In genomic region chr9:89038354-89039091, GRCh38 we compare ENCODE assay signal across 12 cellular contexts. TPM values are rescaled to one million over a fixed set of nuclear protein-coding genes. Genes with fewer than 3 reads are reported as not detected.
DNase-seq lines count a peak whose midpoint lies in the region; ATAC-seq and TF ChIP-seq lines count a peak whose summit lies in the region.
"Had no signal": no experiment of that assay in that cellular context is flagged by ENCODE, and none has a peak within 500 bp of the region (broad histone marks: within the 10 kb centered on the region; RNA-seq: fewer than 3 reads in every experiment).

No MANE protein-coding gene starts in this region.

- H3K27me3 ChIP-seq in upper lobe of left lung, result no peaks in the 10 kb centered on the region

- DNase-seq in M059J (ENCODE audit: low read depth) (peak; percentile 80), cerebellum (ENCODE audit: low spot score) (peak; percentile 11), inferior parietal cortex (ENCODE audit: extremely low spot score) (peak; percentile 84), upper lobe of left lung (no peak), SW480 (ENCODE audit: low spot score) (no peak), NOMO-1 (lab: John Stamatoyannopoulos, UW; ENCODE audit: unreplicated experiment in 2 of 2) (no peak), NCI-H2107 treated with DMSO at 0.1 percent for 48 hours (lab: John Stamatoyannopoulos, UW; ENCODE audit: unreplicated experiment) (no peak)
- no peak for DNase-seq in activated CD4-positive, alpha-beta T cell treated with anti-CD3 and anti-CD28 coated beads for 36 hours
- DNase-seq: activated CD8-positive, alpha-beta T cell treated with anti-CD3 and anti-CD28 coated beads, Interleukin-2, amount 10 ng/mL, durations not matched to agents 7 days and 5 days; NCI-H187 treated with DMSO at 0.1 percent for 48 hours; SHP77 treated with DMSO at 0.1 percent for 48 hours had no signal

- CTCF ChIA-PET in activated CD4-positive, alpha-beta T cell treated with anti-CD3 and anti-CD28 coated beads for 36 hours (lab: Charles Lee), result no interaction called here

- H3K36me3 ChIP-seq in upper lobe of left lung, result no peaks in the 10 kb centered on the region
- H3K36me3 ChIP-seq: neutrophil had no signal

- peaks cover 22% of the 10 kb centered on the region for H3K27me3 Mint-ChIP-seq in activated CD4-positive, alpha-beta T cell treated with anti-CD3 and anti-CD28 coated beads for 36 hours

- intact Hi-C loops in activated CD4-positive, alpha-beta T cell treated with anti-CD3 and anti-CD28 coated beads for 36 hours (cut with DNase I, micrococcal nuclease), result no loop called here

- no peak for TF ChIP-seq CTCF in upper lobe of left lung (IDR thresholded peaks at IDR 0.05)

- no peak overlapping the region for H3K4me3 ChIP-seq in upper lobe of left lung

- no peak for TF ChIP-seq EP300 in upper lobe of left lung (IDR thresholded peaks at IDR 0.05)

- H3K4me1 ChIP-seq in upper lobe of left lung, result peaks cover 0 to 7% (median 3%) of the 10 kb centered on the region in 4 donors

- H3K4me3 Mint-ChIP-seq in activated CD4-positive, alpha-beta T cell treated with anti-CD3 and anti-CD28 coated beads for 36 hours, result no peak overlapping the region
- H3K4me3 Mint-ChIP-seq: activated CD8-positive, alpha-beta T cell treated with anti-CD3 and anti-CD28 coated beads, Interleukin-2, amount 10 ng/mL, durations not matched to agents 7 days and 5 days had no signal

- TF ChIP-seq POLR2A in upper lobe of left lung (IDR thresholded peaks at IDR 0.05), result no peak

- ATAC-seq in upper lobe of left lung (ENCODE audit: low FRiP score in 2 of 2), result peak; percentile 37 to 89
- no peak for ATAC-seq in activated CD4-positive, alpha-beta T cell treated with anti-CD3 and anti-CD28 coated beads for 36 hours
- ATAC-seq: activated CD8-positive, alpha-beta T cell treated with anti-CD3 and anti-CD28 coated beads, Interleukin-2, amount 10 ng/mL, durations not matched to agents 7 days and 5 days had no signal

- H3K9me3 ChIP-seq in upper lobe of left lung, result no peaks in the 10 kb centered on the region
- H3K9me3 ChIP-seq: neutrophil had no signal

- no peaks in the 10 kb centered on the region for H3K9me3 Mint-ChIP-seq in activated CD4-positive, alpha-beta T cell treated with anti-CD3 and anti-CD28 coated beads for 36 hours (ENCODE audit: low read depth)

- no peaks in the 10 kb centered on the region for H3K4me1 Mint-ChIP-seq in activated CD4-positive, alpha-beta T cell treated with anti-CD3 and anti-CD28 coated beads for 36 hours

- peak overlapping the region in 2 of 4 donors; percentile 28 to 43 for H3K27ac ChIP-seq in upper lobe of left lung
- H3K27ac ChIP-seq: neutrophil had no signal

- 61 to 72% methylated on average over 5 of the region's 5 CpGs for WGBS in upper lobe of left lung, 2 donors

- no peaks in the 10 kb centered on the region for H3K36me3 Mint-ChIP-seq in activated CD4-positive, alpha-beta T cell treated with anti-CD3 and anti-CD28 coated beads for 36 hours (ENCODE audit: low read depth)

- POLR2A ChIA-PET in activated CD4-positive, alpha-beta T cell treated with anti-CD3 and anti-CD28 coated beads for 36 hours (lab: Charles Lee), result no interaction called here

- H3K27ac Mint-ChIP-seq in activated CD4-positive, alpha-beta T cell treated with anti-CD3 and anti-CD28 coated beads for 36 hours, result no peak overlapping the region
- H3K27ac Mint-ChIP-seq: activated CD8-positive, alpha-beta T cell treated with anti-CD3 and anti-CD28 coated beads, Interleukin-2, amount 10 ng/mL, durations not matched to agents 7 days and 5 days had no signal

RNA-seq across cellular contexts. Expression of gene S1PR3, which starts 47.3 kb away (rescaled TPM):
- 10.1 and 20.5 TPM in 2 replicates for total RNA-seq in M059J (2014; rRNA removed; shearing (Covaris generic))
- total RNA-seq in cerebellum (13.2 TPM), upper lobe of left lung (10 to 100 TPM in 2 of 6 donors, 1 to 10 TPM in 4; 3.3 to 13.6 (median 5.4) TPM)
- total RNA-seq in activated CD4-positive, alpha-beta T cell treated with anti-CD3 and anti-CD28 coated beads for 36 hours, result 1 to 10 TPM in 1 of 2 experiments, under 1 TPM in 1; 0.56 to 1.2 TPM
- total RNA-seq: activated CD8-positive, alpha-beta T cell treated with anti-CD3 and anti-CD28 coated beads, Interleukin-2, amount 10 ng/mL, durations not matched to agents 7 days and 5 days had no signal

Comparison
In these comparisons a context has a peak if more than half of its experiments do, and no peak if none do; other contexts are left out.
1. DNase-seq: peak in M059J (single experiment), cerebellum (single experiment) and inferior parietal cortex (single experiment); none in upper lobe of left lung (0 of 2), activated CD4-positive, alpha-beta T cell treated with anti-CD3 and anti-CD28 coated beads for 36 hours (single experiment), SW480 (single experiment), NOMO-1 (0 of 2) and NCI-H2107 treated with DMSO at 0.1 percent for 48 hours (single experiment).